ENCODE assay signal across 9 cellular contexts in the genomic region with DNA sequence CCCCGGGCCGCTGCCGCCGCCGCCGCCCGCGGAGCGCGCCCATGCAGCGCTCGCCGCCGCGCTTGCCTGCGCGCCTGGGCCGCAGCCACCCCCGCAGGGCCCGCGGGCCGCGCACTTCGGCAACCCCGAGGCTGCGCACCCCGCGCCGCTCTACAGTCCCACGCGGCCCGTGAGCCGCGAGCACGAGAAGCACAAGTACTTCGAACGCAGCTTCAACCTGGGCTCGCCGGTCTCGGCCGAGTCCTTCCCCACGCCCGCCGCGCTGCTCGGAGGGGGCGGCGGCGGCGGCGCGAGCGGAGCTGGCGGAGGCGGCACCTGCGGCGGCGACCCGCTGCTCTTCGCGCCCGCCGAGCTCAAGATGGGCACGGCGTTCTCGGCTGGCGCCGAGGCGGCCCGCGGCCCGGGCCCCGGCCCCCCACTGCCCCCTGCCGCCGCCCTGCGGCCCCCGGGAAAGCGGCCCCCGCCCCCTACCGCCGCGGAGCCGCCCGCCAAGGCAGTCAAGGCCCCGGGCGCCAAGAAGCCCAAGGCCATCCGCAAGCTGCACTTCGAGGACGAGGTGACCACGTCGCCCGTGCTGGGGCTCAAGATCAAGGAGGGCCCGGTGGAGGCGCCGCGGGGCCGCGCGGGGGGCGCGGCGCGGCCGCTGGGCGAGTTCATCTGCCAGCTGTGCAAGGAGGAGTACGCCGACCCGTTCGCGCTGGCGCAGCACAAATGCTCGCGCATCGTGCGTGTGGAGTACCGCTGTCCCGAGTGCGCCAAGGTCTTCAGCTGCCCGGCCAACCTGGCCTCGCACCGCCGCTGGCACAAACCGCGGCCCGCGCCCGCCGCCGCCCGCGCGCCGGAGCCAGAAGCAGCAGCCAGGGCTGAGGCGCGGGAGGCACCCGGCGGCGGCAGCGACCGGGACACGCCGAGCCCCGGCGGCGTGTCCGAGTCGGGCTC. TPM values are rescaled to one million over a fixed set of nuclear protein-coding genes. Genes with fewer than 3 reads are reported as not detected.
DNase-seq lines count a peak whose midpoint lies in the region; ATAC-seq and TF ChIP-seq lines count a peak whose summit lies in the region.
"Had no signal": no experiment of that assay in that cellular context is flagged by ENCODE, and none has a peak within 500 bp of the region (broad histone marks: within the 10 kb centered on the region; RNA-seq: fewer than 3 reads in every experiment).

No MANE protein-coding gene starts in this region.

- no peaks in the 10 kb centered on the region for H3K9me3 Mint-ChIP-seq in MCF 10A (ENCODE audit: unreplicated experiment)
- no peaks in the 10 kb centered on the region for H3K9me3 Mint-ChIP-seq in nephron progenitor cell

- ATAC-seq in GM21367 (IDR thresholded peaks at IDR 0.05; ENCODE audit: unreplicated experiment), result no peak
- ATAC-seq in HG02763 (IDR thresholded peaks at IDR 0.05; ENCODE audit: unreplicated experiment), result no peak
- no peak for ATAC-seq in GM21447 (IDR thresholded peaks at IDR 0.05; ENCODE audit: unreplicated experiment)

- H3K27ac Mint-ChIP-seq in MCF 10A (ENCODE audit: low read depth, unreplicated experiment) (no peak overlapping the region), nephron progenitor cell (no peak overlapping the region)

- H3K4me3 Mint-ChIP-seq in MCF 10A (ENCODE audit: unreplicated experiment), result peak overlapping the region; percentile 28
- H3K4me3 Mint-ChIP-seq in nephron progenitor cell, result no peak overlapping the region

- H3K4me3 ChIP-seq in HUES6 (ENCODE audit: low read depth, low read length), result peak overlapping the region; percentile 64

- H3K4me1 ChIP-seq in ES-I3 (ENCODE audit: insufficient read depth, low read length) (peaks cover 36% of the 10 kb centered on the region), HUES6 (ENCODE audit: control insufficient read depth, insufficient read depth, low read length) (peaks cover 54% of the 10 kb centered on the region)

- TF ChIP-seq CTCF in MCF 10A (IDR thresholded peaks at IDR 0.05; ENCODE audit: unreplicated experiment) (no peak), nephron progenitor cell (IDR thresholded peaks at IDR 0.05) (no peak)

- no peak overlapping the region for H3K27ac ChIP-seq in HUES6 (ENCODE audit: low read depth, low read length)

- BruUV-seq in MCF 10A (replicated peaks; lab: Mats Ljungman, UMichigan), result no TSS peak

- H3K36me3 Mint-ChIP-seq in MCF 10A (ENCODE audit: insufficient read depth, unreplicated experiment) (no peaks in the 10 kb centered on the region), nephron progenitor cell (ENCODE audit: low read depth) (no peaks in the 10 kb centered on the region)

- no peak for DNase-seq in MCF 10A (ENCODE audit: unreplicated experiment)
- peak; percentile 44 for DNase-seq in nephron progenitor cell
- DNase-seq in NCI-H187 (lab: John Stamatoyannopoulos, UW), result no peak
- DNase-seq: central memory CD4-positive, alpha-beta T cell had no signal

- POLR2A ChIA-PET in MCF 10A (lab: Yijun Ruan, JAX), result no interaction called here

- intact Hi-C loops in MCF 10A (cut with micrococcal nuclease), result no loop called here

- H3K27me3 ChIP-seq in HUES6 (ENCODE audit: control insufficient read depth, insufficient read depth, low read length), result peaks cover 99% of the 10 kb centered on the region

- H3K9ac ChIP-seq in ES-I3 (ENCODE audit: low read depth, low read length) (peak overlapping the region; percentile 60; the same call in 1 of the 2 replicates), HUES6 (ENCODE audit: low read length) (peak overlapping the region; percentile 65)

- H3K4me1 Mint-ChIP-seq in MCF 10A (ENCODE audit: insufficient read depth, unreplicated experiment), result peaks cover 9% of the 10 kb centered on the region
- peaks cover 7% of the 10 kb centered on the region for H3K4me1 Mint-ChIP-seq in nephron progenitor cell

- H3K27me3 Mint-ChIP-seq in MCF 10A (ENCODE audit: insufficient read depth, unreplicated experiment) (peaks cover 39% of the 10 kb centered on the region), nephron progenitor cell (ENCODE audit: low read depth, poor library complexity) (peaks cover 89% of the 10 kb centered on the region)

- H3K9me3 ChIP-seq in ES-I3 (ENCODE audit: control insufficient read depth, insufficient read depth, low read length) (no peaks in the 10 kb centered on the region), HUES6 (ENCODE audit: control insufficient read depth, insufficient read depth, low read depth, low read length) (no peaks in the 10 kb centered on the region)

- H3K36me3 ChIP-seq in ES-I3 (ENCODE audit: insufficient read depth, low read length), result no peaks in the 10 kb centered on the region
- no peaks in the 10 kb centered on the region for H3K36me3 ChIP-seq in HUES6 (ENCODE audit: control insufficient read depth, insufficient read depth, low read length)

- CTCF ChIA-PET in MCF 10A (lab: Yijun Ruan, JAX), result interaction anchor here (0.6 to 0.7 kb wide), 2 partner anchors 201 to 1239 kb away, joined by 3 read pairs; no protein-coding TSS in a partner anchor

RNA-seq across cellular contexts. Expression of a gene that starts 0.8 kb away (rescaled TPM):
- total RNA-seq in MCF 10A (2022), result not detected in 2 replicates
